In the genomic region with DNA sequence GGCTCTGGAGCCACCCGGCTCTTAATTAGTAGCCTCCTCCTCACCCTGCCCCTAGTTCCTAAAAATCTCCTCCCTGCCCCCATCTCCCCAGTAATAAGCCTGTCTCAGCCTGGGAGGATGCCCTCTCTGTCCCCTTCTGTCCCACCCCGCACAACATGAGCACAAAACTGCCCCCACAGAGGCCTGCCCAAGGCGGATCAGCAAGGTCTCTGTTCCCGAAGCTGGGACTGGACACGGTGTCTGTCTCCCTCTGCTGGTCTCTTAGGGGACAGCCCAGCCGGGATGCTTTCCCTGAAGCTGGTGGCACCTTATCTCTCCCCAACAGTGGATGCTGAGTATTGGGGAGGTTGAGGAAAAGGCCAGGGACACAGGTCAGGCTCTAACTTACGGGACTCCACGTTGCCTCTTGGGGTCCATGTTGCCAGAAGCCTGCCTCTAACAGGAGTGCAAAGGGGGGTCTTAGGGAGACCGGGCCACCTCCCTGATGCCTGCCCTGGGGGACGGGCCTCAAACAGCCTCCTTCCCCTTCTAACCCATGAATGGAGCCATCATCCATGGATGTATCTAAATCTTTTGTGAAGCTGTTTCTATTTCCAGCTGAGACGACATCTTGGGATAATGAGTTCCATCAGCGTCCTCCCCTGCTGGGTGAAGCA, we compare ENCODE assay signal across 8 cellular contexts.
DNase-seq lines count a peak whose midpoint lies in the region; ATAC-seq and TF ChIP-seq lines count a peak whose summit lies in the region.

No MANE protein-coding gene starts in this region.

- DNase-seq in NCI-H2227 (lab: John Stamatoyannopoulos, UW; ENCODE audit: unreplicated experiment) (peak; percentile 86), kidney tubule cell (ENCODE audit: low spot score) (peak; percentile 82)
- peak; percentile 70 for DNase-seq in activated CD4-positive, CD25-positive, alpha-beta regulatory T cell treated with anti-CD3 and anti-CD28 coated beads, Interleukin-2, amount 50 U/mL, for 16 hours (ENCODE audit: low read depth, low spot score)
- DNase-seq in central memory CD4-positive, alpha-beta T cell: peak; percentile 77
- DNase-seq in stimulated activated CD4-positive, alpha-beta T cell treated with anti-CD3 and anti-CD28 coated beads, Interleukin-4, amount 100 ng/mL, for 24 hours: peak; percentile 87

- TF ChIP-seq CTCF in C4-2B (conservative IDR thresholded peaks at IDR 0.05): peak; percentile 99

- H3K27ac ChIP-seq in C4-2B: no peak overlapping the region

- ATAC-seq in GM21825 (IDR thresholded peaks at IDR 0.05; ENCODE audit: unreplicated experiment) (peak; percentile 70), GM19351 (IDR thresholded peaks at IDR 0.05; ENCODE audit: unreplicated experiment) (no peak)
